14 cellular contexts compared by ENCODE assay signal in the genomic region with DNA sequence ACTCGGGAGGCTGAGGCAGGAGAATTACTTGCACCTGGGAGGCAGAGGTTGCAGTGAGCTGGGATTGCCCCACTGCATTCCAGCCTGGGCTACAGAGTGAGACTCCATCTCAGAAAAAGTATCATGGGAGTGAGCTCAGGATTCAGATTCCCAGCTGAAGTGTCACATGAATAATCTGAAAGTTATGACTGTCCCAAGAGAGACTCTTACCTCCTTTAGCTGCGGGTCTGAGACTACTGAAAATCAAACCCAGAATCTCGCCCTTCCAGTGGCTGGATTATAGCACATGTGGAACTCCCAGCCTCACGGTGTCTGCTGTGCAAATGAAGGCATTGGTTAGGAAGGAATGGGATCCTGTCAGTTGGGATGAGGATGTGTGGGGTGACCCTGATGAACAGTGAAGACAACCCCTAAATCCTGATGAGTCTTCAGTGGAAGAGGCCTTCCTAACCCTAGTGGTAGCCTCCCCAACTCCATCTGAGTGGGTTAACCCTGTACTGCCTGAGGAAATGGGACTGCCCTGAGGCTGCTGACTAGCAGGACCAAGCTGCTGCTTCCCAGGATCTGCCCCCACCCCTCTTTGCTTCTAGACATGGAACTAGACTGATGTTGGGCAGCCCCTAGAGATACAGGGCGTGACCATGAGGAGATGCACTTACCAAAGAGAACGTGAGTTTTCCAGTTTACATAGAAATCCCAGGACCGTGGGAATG.
"Had no signal": no experiment of that assay in that cellular context is flagged by ENCODE, and none has a peak within 500 bp of the region (broad histone marks: within the 10 kb centered on the region; RNA-seq: fewer than 3 reads in every experiment).

No MANE protein-coding gene starts in this region.

- H3K27me3 Mint-ChIP-seq: activated CD4-positive, alpha-beta memory T cell treated with anti-CD3 and anti-CD28 coated beads for 36 hours had no signal

- H3K27ac ChIP-seq: gastroesophageal sphincter, hepatocyte, parathyroid adenoma, tibial nerve had no signal

- ATAC-seq: activated T-cell treated with anti-CD3 and anti-CD28 coated beads, Interleukin-2, amount 50 U/mL, for 4 hours; gastroesophageal sphincter had no signal

- H3K4me3 ChIP-seq: gastroesophageal sphincter, hepatocyte, tibial nerve had no signal

- H3K4me1 ChIP-seq: parathyroid adenoma, tibial nerve had no signal

- H3K9me3 Mint-ChIP-seq: activated CD4-positive, alpha-beta memory T cell treated with anti-CD3 and anti-CD28 coated beads for 36 hours; activated T-cell treated with anti-CD3 and anti-CD28 coated beads, Interleukin-2, amount 50 U/mL, for 4 hours had no signal

- DNase-seq: activated CD4-positive, alpha-beta memory T cell treated with anti-CD3 and anti-CD28 coated beads for 36 hours; activated T-cell treated with anti-CD3 and anti-CD28 coated beads, Interleukin-2, amount 50 U/mL, for 4 hours; central memory CD4-positive, alpha-beta T cell; cortex of kidney; effector memory CD4-positive, alpha-beta T cell; mammary epithelial cell; nephron progenitor cell; retina; small intestine; T-helper 9 cell had no signal

- H3K27ac Mint-ChIP-seq: activated CD4-positive, alpha-beta memory T cell treated with anti-CD3 and anti-CD28 coated beads for 36 hours; nephron progenitor cell had no signal

- H3K9me3 ChIP-seq: gastroesophageal sphincter, tibial nerve had no signal

- H3K27me3 ChIP-seq: gastroesophageal sphincter, hepatocyte, tibial nerve had no signal

- H3K4me3 Mint-ChIP-seq: activated CD4-positive, alpha-beta memory T cell treated with anti-CD3 and anti-CD28 coated beads for 36 hours; activated T-cell treated with anti-CD3 and anti-CD28 coated beads, Interleukin-2, amount 50 U/mL, for 4 hours; nephron progenitor cell had no signal
